Comparison of ENCODE assay signal across 1 cellular context in the genomic region with DNA sequence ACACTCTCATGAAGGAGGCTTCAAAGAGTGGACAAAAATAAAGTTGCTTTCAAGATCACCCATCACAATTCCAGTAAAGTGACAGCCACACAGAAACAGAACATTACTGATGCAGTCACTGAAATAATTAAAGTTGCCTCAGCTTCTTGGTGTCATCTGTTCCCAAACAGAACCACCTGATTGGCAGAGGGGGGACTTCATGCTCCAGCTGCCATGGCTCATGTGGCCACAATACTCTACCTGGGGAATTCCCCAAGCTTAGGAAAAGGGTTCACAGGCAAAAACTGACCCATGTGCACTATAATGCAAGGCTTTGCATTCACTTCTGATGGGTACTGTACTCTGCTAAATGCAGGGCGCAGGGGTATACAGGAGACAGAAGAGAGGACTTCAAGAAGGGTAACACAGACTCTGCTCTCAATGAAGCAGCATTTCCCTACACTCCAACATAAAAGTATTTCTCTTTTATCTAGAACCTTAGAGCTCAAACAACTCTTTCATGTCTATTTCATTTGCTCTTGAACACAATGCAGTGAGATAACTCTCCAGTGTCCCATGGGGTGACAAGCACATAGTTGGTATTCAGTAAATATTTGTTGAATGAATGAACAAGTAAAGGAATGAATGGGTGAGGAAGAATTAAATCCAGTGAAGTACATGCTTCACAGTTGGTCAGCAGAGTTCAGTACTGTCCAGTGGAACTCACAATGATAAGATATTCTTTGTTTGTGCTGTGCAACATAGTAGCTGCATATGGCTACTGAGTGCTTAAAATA.
TF ChIP-seq lines count a peak whose summit lies in the region.

No MANE protein-coding gene starts in this region.

TF ChIP-seq in GM12878, 131 proteins besides CTCF, POLR2A, EP300 and RAD21 (continued from another document):
- TF ChIP-seq, protein P1, sequence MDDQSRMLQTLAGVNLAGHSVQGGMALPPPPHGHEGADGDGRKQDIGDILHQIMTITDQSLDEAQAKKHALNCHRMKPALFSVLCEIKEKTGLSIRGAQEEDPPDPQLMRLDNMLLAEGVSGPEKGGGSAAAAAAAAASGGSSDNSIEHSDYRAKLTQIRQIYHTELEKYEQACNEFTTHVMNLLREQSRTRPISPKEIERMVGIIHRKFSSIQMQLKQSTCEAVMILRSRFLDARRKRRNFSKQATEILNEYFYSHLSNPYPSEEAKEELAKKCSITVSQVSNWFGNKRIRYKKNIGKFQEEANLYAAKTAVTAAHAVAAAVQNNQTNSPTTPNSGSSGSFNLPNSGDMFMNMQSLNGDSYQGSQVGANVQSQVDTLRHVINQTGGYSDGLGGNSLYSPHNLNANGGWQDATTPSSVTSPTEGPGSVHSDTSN (IDR thresholded peaks at IDR 0.05; ENCODE audit: insufficient replicate concordance, low read depth, low read length), result no peak
- TF ChIP-seq NR2C2 (IDR thresholded peaks at IDR 0.05; ENCODE audit: borderline replicate concordance, control insufficient read depth, insufficient read length, low read depth), result no peak
- TF ChIP-seq, protein P2, sequence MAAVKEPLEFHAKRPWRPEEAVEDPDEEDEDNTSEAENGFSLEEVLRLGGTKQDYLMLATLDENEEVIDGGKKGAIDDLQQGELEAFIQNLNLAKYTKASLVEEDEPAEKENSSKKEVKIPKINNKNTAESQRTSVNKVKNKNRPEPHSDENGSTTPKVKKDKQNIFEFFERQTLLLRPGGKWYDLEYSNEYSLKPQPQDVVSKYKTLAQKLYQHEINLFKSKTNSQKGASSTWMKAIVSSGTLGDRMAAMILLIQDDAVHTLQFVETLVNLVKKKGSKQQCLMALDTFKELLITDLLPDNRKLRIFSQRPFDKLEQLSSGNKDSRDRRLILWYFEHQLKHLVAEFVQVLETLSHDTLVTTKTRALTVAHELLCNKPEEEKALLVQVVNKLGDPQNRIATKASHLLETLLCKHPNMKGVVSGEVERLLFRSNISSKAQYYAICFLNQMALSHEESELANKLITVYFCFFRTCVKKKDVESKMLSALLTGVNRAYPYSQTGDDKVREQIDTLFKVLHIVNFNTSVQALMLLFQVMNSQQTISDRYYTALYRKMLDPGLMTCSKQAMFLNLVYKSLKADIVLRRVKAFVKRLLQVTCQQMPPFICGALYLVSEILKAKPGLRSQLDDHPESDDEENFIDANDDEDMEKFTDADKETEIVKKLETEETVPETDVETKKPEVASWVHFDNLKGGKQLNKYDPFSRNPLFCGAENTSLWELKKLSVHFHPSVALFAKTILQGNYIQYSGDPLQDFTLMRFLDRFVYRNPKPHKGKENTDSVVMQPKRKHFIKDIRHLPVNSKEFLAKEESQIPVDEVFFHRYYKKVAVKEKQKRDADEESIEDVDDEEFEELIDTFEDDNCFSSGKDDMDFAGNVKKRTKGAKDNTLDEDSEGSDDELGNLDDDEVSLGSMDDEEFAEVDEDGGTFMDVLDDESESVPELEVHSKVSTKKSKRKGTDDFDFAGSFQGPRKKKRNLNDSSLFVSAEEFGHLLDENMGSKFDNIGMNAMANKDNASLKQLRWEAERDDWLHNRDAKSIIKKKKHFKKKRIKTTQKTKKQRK (IDR thresholded peaks at IDR 0.05; ENCODE audit: low read depth, low read length), result no peak
- no peak for TF ChIP-seq STAT3 (IDR thresholded peaks at IDR 0.05; ENCODE audit: low read depth, low read length)
- no peak for TF ChIP-seq IKZF2 (IDR thresholded peaks at IDR 0.05)
- TF ChIP-seq, protein P3, sequence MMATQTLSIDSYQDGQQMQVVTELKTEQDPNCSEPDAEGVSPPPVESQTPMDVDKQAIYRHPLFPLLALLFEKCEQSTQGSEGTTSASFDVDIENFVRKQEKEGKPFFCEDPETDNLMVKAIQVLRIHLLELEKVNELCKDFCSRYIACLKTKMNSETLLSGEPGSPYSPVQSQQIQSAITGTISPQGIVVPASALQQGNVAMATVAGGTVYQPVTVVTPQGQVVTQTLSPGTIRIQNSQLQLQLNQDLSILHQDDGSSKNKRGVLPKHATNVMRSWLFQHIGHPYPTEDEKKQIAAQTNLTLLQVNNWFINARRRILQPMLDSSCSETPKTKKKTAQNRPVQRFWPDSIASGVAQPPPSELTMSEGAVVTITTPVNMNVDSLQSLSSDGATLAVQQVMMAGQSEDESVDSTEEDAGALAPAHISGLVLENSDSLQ (IDR thresholded peaks at IDR 0.05), result peak; percentile 52
